ENCODE assay signal across 1 cellular context in the genomic region with DNA sequence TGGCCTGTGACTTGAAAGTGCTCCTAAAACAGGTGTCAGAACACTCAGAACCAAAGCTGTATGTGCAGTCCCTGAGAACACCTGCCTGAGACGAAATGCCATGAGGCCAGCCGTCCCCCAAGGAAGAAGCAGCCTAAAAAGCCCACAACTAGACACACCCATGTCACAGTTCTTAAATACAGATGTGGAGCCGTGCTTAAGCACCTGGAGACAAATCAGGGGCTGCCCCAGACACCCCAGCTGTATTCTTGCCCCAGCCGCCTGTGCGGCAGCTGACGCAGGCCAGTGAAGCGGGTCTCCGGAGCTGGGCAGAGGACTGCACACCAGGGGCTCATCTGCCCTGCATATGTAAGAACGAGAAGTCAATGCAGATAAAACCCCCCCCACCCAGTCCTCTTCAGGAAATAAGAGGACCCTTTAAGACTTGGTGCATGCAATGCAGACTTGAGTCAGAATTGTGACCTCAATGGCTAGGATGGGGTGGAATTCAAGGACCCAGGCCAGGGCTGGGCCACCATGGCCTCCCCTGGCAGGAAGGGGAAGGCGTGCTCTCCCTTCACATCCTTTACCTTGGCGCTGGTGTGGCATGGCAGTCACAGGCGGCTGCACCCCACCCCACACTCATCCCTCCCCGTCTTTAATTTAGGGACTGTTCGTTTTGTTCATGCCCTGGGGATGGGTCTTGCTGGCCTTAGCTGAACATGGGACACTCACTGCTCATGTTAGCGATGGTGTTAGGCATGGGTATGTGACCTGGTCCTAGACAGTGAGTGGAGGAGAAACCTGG.
TF ChIP-seq lines count a peak whose summit lies in the region.

No MANE protein-coding gene starts in this region.

TF ChIP-seq in H1, 55 proteins besides CTCF, POLR2A, EP300 and RAD21 (continued from another document):
- no peak for TF ChIP-seq FOSL1 (IDR thresholded peaks at IDR 0.05; ENCODE audit: insufficient read depth, low read depth, low read length)
- no peak for TF ChIP-seq CBX8 (IDR thresholded peaks at IDR 0.05; ENCODE audit: borderline replicate concordance, low read depth, low read length)
- no peak for TF ChIP-seq SIX5 (IDR thresholded peaks at IDR 0.05; ENCODE audit: low read depth, low read length)
- no peak for TF ChIP-seq SP4 (IDR thresholded peaks at IDR 0.05; ENCODE audit: low read length)
- TF ChIP-seq, protein P1, sequence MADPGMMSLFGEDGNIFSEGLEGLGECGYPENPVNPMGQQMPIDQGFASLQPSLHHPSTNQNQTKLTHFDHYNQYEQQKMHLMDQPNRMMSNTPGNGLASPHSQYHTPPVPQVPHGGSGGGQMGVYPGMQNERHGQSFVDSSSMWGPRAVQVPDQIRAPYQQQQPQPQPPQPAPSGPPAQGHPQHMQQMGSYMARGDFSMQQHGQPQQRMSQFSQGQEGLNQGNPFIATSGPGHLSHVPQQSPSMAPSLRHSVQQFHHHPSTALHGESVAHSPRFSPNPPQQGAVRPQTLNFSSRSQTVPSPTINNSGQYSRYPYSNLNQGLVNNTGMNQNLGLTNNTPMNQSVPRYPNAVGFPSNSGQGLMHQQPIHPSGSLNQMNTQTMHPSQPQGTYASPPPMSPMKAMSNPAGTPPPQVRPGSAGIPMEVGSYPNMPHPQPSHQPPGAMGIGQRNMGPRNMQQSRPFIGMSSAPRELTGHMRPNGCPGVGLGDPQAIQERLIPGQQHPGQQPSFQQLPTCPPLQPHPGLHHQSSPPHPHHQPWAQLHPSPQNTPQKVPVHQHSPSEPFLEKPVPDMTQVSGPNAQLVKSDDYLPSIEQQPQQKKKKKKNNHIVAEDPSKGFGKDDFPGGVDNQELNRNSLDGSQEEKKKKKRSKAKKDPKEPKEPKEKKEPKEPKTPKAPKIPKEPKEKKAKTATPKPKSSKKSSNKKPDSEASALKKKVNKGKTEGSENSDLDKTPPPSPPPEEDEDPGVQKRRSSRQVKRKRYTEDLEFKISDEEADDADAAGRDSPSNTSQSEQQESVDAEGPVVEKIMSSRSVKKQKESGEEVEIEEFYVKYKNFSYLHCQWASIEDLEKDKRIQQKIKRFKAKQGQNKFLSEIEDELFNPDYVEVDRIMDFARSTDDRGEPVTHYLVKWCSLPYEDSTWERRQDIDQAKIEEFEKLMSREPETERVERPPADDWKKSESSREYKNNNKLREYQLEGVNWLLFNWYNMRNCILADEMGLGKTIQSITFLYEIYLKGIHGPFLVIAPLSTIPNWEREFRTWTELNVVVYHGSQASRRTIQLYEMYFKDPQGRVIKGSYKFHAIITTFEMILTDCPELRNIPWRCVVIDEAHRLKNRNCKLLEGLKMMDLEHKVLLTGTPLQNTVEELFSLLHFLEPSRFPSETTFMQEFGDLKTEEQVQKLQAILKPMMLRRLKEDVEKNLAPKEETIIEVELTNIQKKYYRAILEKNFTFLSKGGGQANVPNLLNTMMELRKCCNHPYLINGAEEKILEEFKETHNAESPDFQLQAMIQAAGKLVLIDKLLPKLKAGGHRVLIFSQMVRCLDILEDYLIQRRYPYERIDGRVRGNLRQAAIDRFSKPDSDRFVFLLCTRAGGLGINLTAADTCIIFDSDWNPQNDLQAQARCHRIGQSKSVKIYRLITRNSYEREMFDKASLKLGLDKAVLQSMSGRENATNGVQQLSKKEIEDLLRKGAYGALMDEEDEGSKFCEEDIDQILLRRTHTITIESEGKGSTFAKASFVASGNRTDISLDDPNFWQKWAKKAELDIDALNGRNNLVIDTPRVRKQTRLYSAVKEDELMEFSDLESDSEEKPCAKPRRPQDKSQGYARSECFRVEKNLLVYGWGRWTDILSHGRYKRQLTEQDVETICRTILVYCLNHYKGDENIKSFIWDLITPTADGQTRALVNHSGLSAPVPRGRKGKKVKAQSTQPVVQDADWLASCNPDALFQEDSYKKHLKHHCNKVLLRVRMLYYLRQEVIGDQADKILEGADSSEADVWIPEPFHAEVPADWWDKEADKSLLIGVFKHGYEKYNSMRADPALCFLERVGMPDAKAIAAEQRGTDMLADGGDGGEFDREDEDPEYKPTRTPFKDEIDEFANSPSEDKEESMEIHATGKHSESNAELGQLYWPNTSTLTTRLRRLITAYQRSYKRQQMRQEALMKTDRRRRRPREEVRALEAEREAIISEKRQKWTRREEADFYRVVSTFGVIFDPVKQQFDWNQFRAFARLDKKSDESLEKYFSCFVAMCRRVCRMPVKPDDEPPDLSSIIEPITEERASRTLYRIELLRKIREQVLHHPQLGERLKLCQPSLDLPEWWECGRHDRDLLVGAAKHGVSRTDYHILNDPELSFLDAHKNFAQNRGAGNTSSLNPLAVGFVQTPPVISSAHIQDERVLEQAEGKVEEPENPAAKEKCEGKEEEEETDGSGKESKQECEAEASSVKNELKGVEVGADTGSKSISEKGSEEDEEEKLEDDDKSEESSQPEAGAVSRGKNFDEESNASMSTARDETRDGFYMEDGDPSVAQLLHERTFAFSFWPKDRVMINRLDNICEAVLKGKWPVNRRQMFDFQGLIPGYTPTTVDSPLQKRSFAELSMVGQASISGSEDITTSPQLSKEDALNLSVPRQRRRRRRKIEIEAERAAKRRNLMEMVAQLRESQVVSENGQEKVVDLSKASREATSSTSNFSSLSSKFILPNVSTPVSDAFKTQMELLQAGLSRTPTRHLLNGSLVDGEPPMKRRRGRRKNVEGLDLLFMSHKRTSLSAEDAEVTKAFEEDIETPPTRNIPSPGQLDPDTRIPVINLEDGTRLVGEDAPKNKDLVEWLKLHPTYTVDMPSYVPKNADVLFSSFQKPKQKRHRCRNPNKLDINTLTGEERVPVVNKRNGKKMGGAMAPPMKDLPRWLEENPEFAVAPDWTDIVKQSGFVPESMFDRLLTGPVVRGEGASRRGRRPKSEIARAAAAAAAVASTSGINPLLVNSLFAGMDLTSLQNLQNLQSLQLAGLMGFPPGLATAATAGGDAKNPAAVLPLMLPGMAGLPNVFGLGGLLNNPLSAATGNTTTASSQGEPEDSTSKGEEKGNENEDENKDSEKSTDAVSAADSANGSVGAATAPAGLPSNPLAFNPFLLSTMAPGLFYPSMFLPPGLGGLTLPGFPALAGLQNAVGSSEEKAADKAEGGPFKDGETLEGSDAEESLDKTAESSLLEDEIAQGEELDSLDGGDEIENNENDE (IDR thresholded peaks at IDR 0.05; ENCODE audit: insufficient replicate concordance, low read length), result no peak
- no peak for TF ChIP-seq POLR2AphosphoS5 (IDR thresholded peaks at IDR 0.05; ENCODE audit: low read depth, low read length)
- TF ChIP-seq YY1 (IDR thresholded peaks at IDR 0.05; ENCODE audit: low read depth, low read length), result no peak
- TF ChIP-seq HDAC2 (IDR thresholded peaks at IDR 0.05; ENCODE audit: borderline replicate concordance in 1 of 2, low read depth in 2 of 2, low read length in 2 of 2), result no peak
- no peak for TF ChIP-seq TCF12 (IDR thresholded peaks at IDR 0.05; ENCODE audit: low read depth, low read length)
